ENCODE assay signal across 31 cellular contexts in the genomic region with DNA sequence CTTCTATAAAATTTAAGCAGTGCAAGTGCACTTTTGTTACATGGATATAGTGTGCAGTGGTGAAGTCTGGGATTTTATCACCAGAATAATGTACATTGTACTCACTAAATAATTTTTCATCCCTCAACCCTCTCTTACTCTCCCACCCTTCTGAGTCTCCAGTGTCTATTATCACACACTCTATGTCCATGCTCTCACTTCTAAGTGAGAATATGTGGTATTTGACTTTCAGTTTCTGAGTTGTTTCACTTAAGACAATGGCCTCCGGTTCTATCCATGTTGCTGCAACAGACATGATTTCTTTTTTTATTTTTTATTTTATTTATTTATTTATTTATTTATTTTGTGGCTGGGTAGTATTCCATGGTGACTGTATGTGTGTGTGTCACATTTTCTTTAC.
"Had no signal": no experiment of that assay in that cellular context is flagged by ENCODE, and none has a peak within 500 bp of the region (broad histone marks: within the 10 kb centered on the region; RNA-seq: fewer than 3 reads in every experiment).

No MANE protein-coding gene starts in this region.

- H3K36me3 ChIP-seq: adrenal gland, brain microvascular endothelial cell, breast epithelium had no signal

- H3K27me3 ChIP-seq: adrenal gland, body of pancreas, brain microvascular endothelial cell, breast epithelium had no signal

- H3K4me3 ChIP-seq: adrenal gland, body of pancreas, breast epithelium had no signal

- DNase-seq: activated B cell treated with CpG ODN at 0.5 μM for 24 hours; activated CD4-positive, alpha-beta memory T cell treated with anti-CD3 and anti-CD28 coated beads for 36 hours; activated CD4-positive, alpha-beta T cell treated with anti-CD3 and anti-CD28 coated beads for 4 hours; activated CD4-positive, alpha-beta T cell treated with anti-CD3 and anti-CD28 coated beads, Interleukin-2, amount 10 ng/mL, durations not matched to agents 24 days and 14 days; activated CD4-positive, alpha-beta T cell treated with anti-CD3 and anti-CD28 coated beads, Interleukin-2, amount 50 U/mL, for 1 hour; activated CD4-positive, alpha-beta T cell treated with anti-CD3 and anti-CD28 coated beads, Interleukin-2, amount 50 U/mL, for 4 hours; activated CD4-positive, CD25-positive, alpha-beta regulatory T cell treated with anti-CD3 and anti-CD28 coated beads, Interleukin-2, amount 50 U/mL, for 72 hours; activated CD8-positive, alpha-beta memory T cell treated with anti-CD3 and anti-CD28 coated beads, Interleukin-2, amount 50 U/mL, for 4 hours; activated CD8-positive, alpha-beta T cell treated with anti-CD3 and anti-CD28 coated beads for 36 hours; activated effector memory CD4-positive, alpha-beta T cell treated with anti-CD3 and anti-CD28 coated beads, Interleukin-2, amount 50 U/mL, for 16 hours; activated gamma-delta T cell treated with Interleukin-2 at 50 U/mL for 16 hours; activated naive CD4-positive, alpha-beta T cell; activated naive CD4-positive, alpha-beta T cell treated with anti-CD3 and anti-CD28 coated beads for 36 hours; activated naive CD4-positive, alpha-beta T cell treated with anti-CD3 and anti-CD28 coated beads, Interleukin-2, amount 50 U/mL, for 16 hours; activated naive CD8-positive, alpha-beta T cell treated with anti-CD3 and anti-CD28 coated beads for 36 hours; activated T-cell treated with anti-CD3 and anti-CD28 coated beads for 4 hours; activated T-cell treated with anti-CD3 and anti-CD28 coated beads, Interleukin-2, amount 50 U/mL, for 1 hour; activated T-cell treated with anti-CD3 and anti-CD28 coated beads, Interleukin-2, amount 50 U/mL, for 4 hours; activated T-cell treated with anti-CD3 and anti-CD28 coated beads, Interleukin-2, amount 50 U/mL, for 72 hours; adrenal gland; amniotic stem cell; aorta; body of pancreas; brain microvascular endothelial cell; central memory CD4-positive, alpha-beta T cell; T-helper 2 cell; T-helper 9 cell had no signal

- H3K9me3 ChIP-seq: adrenal gland, body of pancreas, breast epithelium had no signal

- ATAC-seq: activated CD8-positive, alpha-beta T cell treated with anti-CD3 and anti-CD28 coated beads for 36 hours; activated naive CD4-positive, alpha-beta T cell treated with anti-CD3 and anti-CD28 coated beads, Interleukin-2, amount 50 U/mL, for 72 hours; activated T-cell treated with anti-CD3 and anti-CD28 coated beads, Interleukin-2, amount 50 U/mL, for 4 hours; activated T-cell treated with anti-CD3 and anti-CD28 coated beads, Interleukin-2, amount 50 U/mL, for 72 hours; activated T-helper 17 cell treated with anti-CD3 and anti-CD28 coated beads, Interleukin-2, amount 50 U/mL, for 72 hours; body of pancreas had no signal

- H3K27ac ChIP-seq: adrenal gland, body of pancreas, brain microvascular endothelial cell, breast epithelium, VCaP had no signal

- H3K4me1 ChIP-seq: body of pancreas, breast epithelium had no signal
